Comparison of ENCODE assay signal across 11 cellular contexts in genomic region chr3:126103121-126104027, GRCh38. TPM values are rescaled to one million over a fixed set of nuclear protein-coding genes. Genes with fewer than 3 reads are reported as not detected.
A peak's percentile ranks its signal among the peaks of the same experiment; 100 is the strongest.
DNase-seq lines count a peak whose midpoint lies in the region; ATAC-seq, FAIRE-seq and TF ChIP-seq lines count a peak whose summit lies in the region.
"Had no signal": no experiment of that assay in that cellular context is flagged by ENCODE, and none has a peak within 500 bp of the region (broad histone marks: within the 10 kb centered on the region; RNA-seq: fewer than 3 reads in every experiment).

No MANE protein-coding gene starts in this region.

- no peaks in the 10 kb centered on the region for H3K27me3 Mint-ChIP-seq in type B pancreatic cell

- TF ChIP-seq RAD21 in GM12878 (IDR thresholded peaks at IDR 0.05; ENCODE audit: insufficient read depth, low read depth, low read length) = no peak

- H3K36me3 ChIP-seq in GM12878 (ENCODE audit: control insufficient read depth in 2 of 2, insufficient read depth in 2 of 2, low read length in 1 of 2) = no peaks in the 10 kb centered on the region

- no peak for TF ChIP-seq POLR2A in GM12878 (IDR thresholded peaks at IDR 0.05; ENCODE audit: low read depth, low read length)
- no peak for TF ChIP-seq POLR2A in lower leg skin (IDR thresholded peaks at IDR 0.05)

- TF ChIP-seq EP300 in GM12878 (IDR thresholded peaks at IDR 0.05; ENCODE audit: borderline replicate concordance in 1 of 2, control insufficient read depth in 1 of 2, low read depth in 2 of 2, low read length in 2 of 2) = no peak

- peaks cover 0 to 2% of the 10 kb centered on the region in 2 experiments; a peak in 1 of 4 replicates for H3K27me3 ChIP-seq in GM12878 (replicated peaks in 1 of 2; ENCODE audit: control insufficient read depth in 2 of 2, insufficient read depth in 2 of 2, low read length in 1 of 2)
- H3K27me3 ChIP-seq: heart right ventricle had no signal

- POLR2A ChIA-PET in GM12878 (lab: Charles Lee) = no interaction called here

- intact Hi-C loops in GM12878 (cut with micrococcal nuclease; ENCODE audit: unreplicated experiment) (no loop called here), lower leg skin (cut with DNase I; ENCODE audit: low total_unique reads) (no loop called here)

- H2AFZ ChIP-seq in GM12878 (ENCODE audit: control insufficient read depth, low read depth, low read length) = no peak overlapping the region

- H3K4me2 ChIP-seq in GM12878 (ENCODE audit: control insufficient read depth, insufficient read depth) = no peak overlapping the region

- H3K27ac Mint-ChIP-seq in type B pancreatic cell = no peak overlapping the region

- WGBS in GM12878 (ENCODE audit: insufficient coverage, insufficient replicate concordance, low lambda C conversion rate, missing lambda C conversion rate) = 34% methylated on average over 22 of the region's 22 CpGs
- 79 to 84% methylated on average over 21 to 22 of the region's 22 CpGs for WGBS in lower leg skin, 2 donors

- H3K27ac ChIP-seq in GM12878 (ENCODE audit: control insufficient read depth, insufficient read depth) = no peak overlapping the region

- no peaks in the 10 kb centered on the region for H3K9me3 ChIP-seq in GM12878 (replicated peaks; ENCODE audit: control insufficient read depth, insufficient read depth, low read length)
- H3K9me3 ChIP-seq: heart right ventricle had no signal

- peak; percentile 49; the same call in 2 of the 3 replicates for ATAC-seq in GM12878
- no peak for ATAC-seq in HG03432 (IDR thresholded peaks at IDR 0.05; ENCODE audit: unreplicated experiment)
- ATAC-seq in HG03354 (IDR thresholded peaks at IDR 0.05; ENCODE audit: poor library complexity, severe bottlenecking, unreplicated experiment) = no peak

- H3K36me3 Mint-ChIP-seq in type B pancreatic cell = no peaks in the 10 kb centered on the region

- SMC1A ChIA-PET in GM12878 (lab: Charles Lee; ENCODE audit: uncharacterized antibody, unreplicated experiment) = no interaction called here

- CTCF ChIA-PET in GM12878 (lab: Yijun Ruan, JAX) = no interaction called here

- BruUV-seq in GM12878 (replicated peaks; lab: Mats Ljungman, UMichigan) = no TSS peak

- peak in 1 of 3 experiments; percentile 10; a peak in 1 of 6 replicates for TF ChIP-seq CTCF in GM12878 (IDR thresholded peaks at IDR 0.05 in 2 of 3, conservative IDR thresholded peaks at IDR 0.05 in 1 of 3; ENCODE audit: control insufficient read depth in 2 of 3, extremely low read depth in 1 of 3, insufficient read depth in 1 of 3, low read depth in 3 of 3, low read length in 3 of 3)
- TF ChIP-seq CTCF in lower leg skin (IDR thresholded peaks at IDR 0.05) = no peak
- no peak for TF ChIP-seq CTCF in type B pancreatic cell (conservative IDR thresholded peaks at IDR 0.05)

- no peak overlapping the region for H3K9ac ChIP-seq in GM12878 (ENCODE audit: control insufficient read depth, insufficient read depth, low read length)

- no peaks in the 10 kb centered on the region; the same call in 1 of the 2 replicates for H4K20me1 ChIP-seq in GM12878 (ENCODE audit: control insufficient read depth, insufficient read depth)

- H3K9me3 Mint-ChIP-seq in type B pancreatic cell = no peaks in the 10 kb centered on the region
- H3K9me3 Mint-ChIP-seq: HFFc6 had no signal

- H3K4me1 Mint-ChIP-seq in type B pancreatic cell (ENCODE audit: unreplicated experiment) = peaks cover 4% of the 10 kb centered on the region

- H3K4me1 ChIP-seq in GM12878 (ENCODE audit: control insufficient read depth, insufficient read depth, low read length) = peaks cover 10% of the 10 kb centered on the region; the same call in 1 of the 2 replicates

- no peak for FAIRE-seq in GM12878 (lab: Jason Lieb, UNC)

- DNase-seq in activated effector memory CD4-positive, alpha-beta T cell treated with anti-CD3 and anti-CD28 coated beads, Interleukin-2, amount 50 U/mL, for 16 hours = peak; percentile 57
- no peak for DNase-seq in activated effector memory CD4-positive, alpha-beta T cell treated with Interleukin-2 at 50 U/mL for 16 hours
- no peak for DNase-seq in GM12878 (ENCODE audit: low read depth, low spot score)
- DNase-seq in lower leg skin (ENCODE audit: low spot score in 2 of 2) = peak; percentile 12 to 82
- peak; percentile 59 for DNase-seq in type B pancreatic cell (ENCODE audit: extremely low spot score, unreplicated experiment)
- DNase-seq in NCI-H1417 (lab: John Stamatoyannopoulos, UW) = no peak
- DNase-seq: NCI-H526 treated with DMSO at 0.1 percent for 48 hours had no signal

- H3K79me2 ChIP-seq in GM12878 (ENCODE audit: control insufficient read depth, insufficient read depth, low read length) = no peaks in the 10 kb centered on the region

- H3K4me3 ChIP-seq in GM12878 (no peak overlapping the region), lower leg skin (ENCODE audit: low read depth, poor library complexity, severe bottlenecking) (no peak overlapping the region)
- H3K4me3 ChIP-seq: heart right ventricle had no signal

- H3K4me3 Mint-ChIP-seq in type B pancreatic cell = no peak overlapping the region
- H3K4me3 Mint-ChIP-seq: HFFc6 had no signal

- RAD21 ChIA-PET in GM12878 (lab: Charles Lee; ENCODE audit: unreplicated experiment) = no interaction called here

- in situ Hi-C loops in GM12878 (cut with MboI) = no loop called here

TF ChIP-seq in GM12878, 131 proteins besides CTCF, POLR2A, EP300 and RAD21:
- TF ChIP-seq CEBPB (IDR thresholded peaks at IDR 0.05; ENCODE audit: borderline replicate concordance in 1 of 2, low read depth in 2 of 2, low read length in 2 of 2) (peak in 1 of 2 experiments; percentile 74; a peak in 1 of 4 replicates), PAX8 (IDR thresholded peaks at IDR 0.05) (no peak), YBX1 (IDR thresholded peaks at IDR 0.05) (no peak), SP1 (IDR thresholded peaks at IDR 0.05; ENCODE audit: low read depth, low read length) (no peak)

RNA-seq across cellular contexts. Expression of gene SLC41A3, which starts 19.4 kb away (rescaled TPM):
- total RNA-seq in GM12878 (2013; cell fraction: nucleolus; rRNA removed) = 24.3 and 38.0 TPM in 2 replicates
- 21.2 and 21.8 TPM in 2 replicates for total RNA-seq in GM12878 (2014; rRNA removed)
- total RNA-seq in GM12878 (2014; rRNA removed; fragmentation: Illumina TruSeq; extraction: Trizol) = 10.9 and 12.5 TPM in 2 replicates
- 25.7 and 27.1 TPM in 2 replicates for total RNA-seq in GM12878 (2021)
- polyA plus RNA-seq in GM12878 (2011; ENCODE audit: low read depth) = 11.7 TPM
- polyA plus RNA-seq in GM12878 (2011; rRNA removed) = 14.9 and 26.3 TPM in 2 replicates
- 39.2 and 43.6 TPM in 2 replicates for polyA plus RNA-seq in GM12878 (2011; cell fraction: cytosol; rRNA removed)
- polyA plus RNA-seq in GM12878 (2011; cell fraction: nucleus; rRNA removed) = 117 and 124 TPM in 2 replicates
- 18.3 and 18.8 TPM in 2 replicates for polyA plus RNA-seq in GM12878 (2012)
- polyA plus RNA-seq in GM12878 (2014; fragmentation: Illumina TruSeq; extraction: Trizol) = 14.5 and 19.4 TPM in 2 replicates
- polyA plus RNA-seq in GM12878 (2014; fragmentation: Nextera tagmentation; extraction: Ambion mirVana) = 10 to 100 TPM in 1 of 2 experiments, 1 to 10 TPM in 1; 8.3 to 13.9 TPM
- polyA plus RNA-seq in GM12878 (2014; rRNA removed) = 29.5 and 35.1 TPM in 2 replicates
- 10 to 100 TPM; 10.1 to 11.0 TPM for polyA plus RNA-seq in GM12878 (2016; fragmentation: Nextera tagmentation; extraction: Ambion mirVana)
- 22.0 and 33.0 TPM in 2 replicates for polyA minus RNA-seq in GM12878 (2011; rRNA and poly(A)+ RNA removed)
- polyA minus RNA-seq in GM12878 (2011; cell fraction: cytosol; rRNA and poly(A)+ RNA removed) = 10.9 and 11.5 TPM in 2 replicates
- polyA minus RNA-seq in GM12878 (2011; cell fraction: nucleus; rRNA and poly(A)+ RNA removed) = 16.8 and 31.4 TPM in 2 replicates
- 10 to 100 TPM; 31.6 to 41.1 (median 37.3) TPM for total RNA-seq in lower leg skin
- 53.6 and 56.4 TPM in 2 replicates for total RNA-seq in type B pancreatic cell (ENCODE audit: low replicate concordance)

Comparison
In these comparisons a context has a peak if more than half of its experiments do, and no peak if none do; other contexts are left out.
1. DNase-seq: peak in activated effector memory CD4-positive, alpha-beta T cell treated with anti-CD3 and anti-CD28 coated beads, Interleukin-2, amount 50 U/mL, for 16 hours (single experiment), lower leg skin (2 of 2) and type B pancreatic cell (single experiment); none in activated effector memory CD4-positive, alpha-beta T cell treated with Interleukin-2 at 50 U/mL for 16 hours (single experiment), GM12878 (single experiment) and NCI-H1417 (0 of 3).